Comparison of ENCODE assay signal across 21 cellular contexts in genomic region chr6:106797186-106797585, GRCh38.
DNase-seq lines count a peak whose midpoint lies in the region; ATAC-seq and TF ChIP-seq lines count a peak whose summit lies in the region.
"Had no signal": no experiment of that assay in that cellular context is flagged by ENCODE, and none has a peak within 500 bp of the region (broad histone marks: within the 10 kb centered on the region; RNA-seq: fewer than 3 reads in every experiment).

No MANE protein-coding gene starts in this region.

- H3K27ac ChIP-seq in mammary epithelial cell (ENCODE audit: insufficient read depth, low read depth, low read length) (peak overlapping the region; percentile 90), left lung (no peak overlapping the region), smooth muscle cell (ENCODE audit: low read depth) (peak overlapping the region; percentile 62)
- no peak overlapping the region for H3K27ac ChIP-seq in CD4-positive, alpha-beta memory T cell (ENCODE audit: low read depth, low read length)
- H3K27ac ChIP-seq: GM23248 had no signal

- in situ Hi-C loops in mammary epithelial cell (cut with MboI; ENCODE audit: low sequenced_read_pairs in 2 of 2), result no loop called here

- H4K20me1 ChIP-seq in mammary epithelial cell (ENCODE audit: insufficient read depth, low read length), result no peaks in the 10 kb centered on the region
- H4K20me1 ChIP-seq in smooth muscle cell (ENCODE audit: low read depth), result peaks cover 3% of the 10 kb centered on the region

- no peak overlapping the region for H3K4me3 ChIP-seq in mammary epithelial cell (replicated peaks in 1 of 3; ENCODE audit: insufficient read depth in 1 of 3, low read depth in 2 of 3, low read length in 3 of 3)
- H3K4me3 ChIP-seq in left lung, result no peak overlapping the region
- H3K4me3 ChIP-seq in smooth muscle cell, result no peak overlapping the region
- no peak overlapping the region for H3K4me3 ChIP-seq in CD4-positive, alpha-beta memory T cell (ENCODE audit: low read length in 2 of 2)
- H3K4me3 ChIP-seq: GM23248 had no signal

- no peaks in the 10 kb centered on the region for H3K79me2 ChIP-seq in mammary epithelial cell (ENCODE audit: insufficient read depth, low read length)
- H3K79me2 ChIP-seq in smooth muscle cell (ENCODE audit: low read depth), result no peaks in the 10 kb centered on the region

- peaks cover 58% of the 10 kb centered on the region for H3K4me1 Mint-ChIP-seq in Calu3 (ENCODE audit: low read depth, unreplicated experiment)
- H3K4me1 Mint-ChIP-seq in CD4-positive, alpha-beta memory T cell, result peaks cover 0 to 2% (median 0%) of the 10 kb centered on the region in 4 donors
- peaks cover 9 to 10% of the 10 kb centered on the region in 2 donors for H3K4me1 Mint-ChIP-seq in natural killer cell
- H3K4me1 Mint-ChIP-seq: CD14-positive monocyte had no signal

- H3K36me3 ChIP-seq in mammary epithelial cell (ENCODE audit: insufficient read depth, low read length) (no peaks in the 10 kb centered on the region), left lung (no peaks in the 10 kb centered on the region), smooth muscle cell (ENCODE audit: low read depth) (no peaks in the 10 kb centered on the region)
- no peaks in the 10 kb centered on the region for H3K36me3 ChIP-seq in CD4-positive, alpha-beta memory T cell (ENCODE audit: insufficient read depth, low read length)

- H3K9ac ChIP-seq in mammary epithelial cell (ENCODE audit: insufficient read depth, low read length), result no peak overlapping the region
- H3K9ac ChIP-seq in smooth muscle cell (ENCODE audit: low read depth), result no peak overlapping the region
- H3K9ac ChIP-seq: GM23248 had no signal

- H3K4me2 ChIP-seq in mammary epithelial cell (ENCODE audit: insufficient read depth, low read depth, low read length) (no peak overlapping the region), smooth muscle cell (peak overlapping the region; percentile 38)

- no peak for DNase-seq in Calu3
- DNase-seq in mammary epithelial cell, result no peak
- DNase-seq in left lung, result no peak
- DNase-seq in smooth muscle cell (lab: John Stamatoyannopoulos, UW; ENCODE audit: unreplicated experiment), result no peak
- DNase-seq in CD4-positive, alpha-beta memory T cell, result no peak
- no peak for DNase-seq in activated naive CD4-positive, alpha-beta T cell (lab: John Stamatoyannopoulos, UW)
- no peak for DNase-seq in natural killer cell
- DNase-seq: ACHN, COR-L47, DMS153, GDM1, GM23248, HCEC 1CT, NCI-H1105, NCI-H1694, NCI-H2107, NCI-H510A, NCI-H774, OCI-M1, SIG-M5 had no signal

- TF ChIP-seq CTCF in Calu3 (IDR thresholded peaks at IDR 0.05; ENCODE audit: unreplicated experiment), result no peak
- TF ChIP-seq CTCF in mammary epithelial cell (conservative IDR thresholded peaks at IDR 0.05 in 1 of 2, IDR thresholded peaks at IDR 0.05 in 1 of 2; ENCODE audit: extremely low read depth in 1 of 2, insufficient read depth in 1 of 2, low read depth in 1 of 2, low read length in 2 of 2), result no peak
- TF ChIP-seq CTCF in left lung (IDR thresholded peaks at IDR 0.05), result no peak
- no peak for TF ChIP-seq CTCF in smooth muscle cell (IDR thresholded peaks at IDR 0.05; ENCODE audit: borderline replicate concordance, insufficient read depth, poor library complexity, severe bottlenecking)
- TF ChIP-seq CTCF in natural killer cell (IDR thresholded peaks at IDR 0.05), result no peak

- intact Hi-C loops in Calu3 (cut with micrococcal nuclease; ENCODE audit: unreplicated experiment) (no loop called here), mammary epithelial cell (cut with micrococcal nuclease) (loop anchor here (5.0 kb wide), 3 partner anchors 45 to 190 kb away; no protein-coding TSS in a partner anchor), left lung (cut with DNase I) (no loop called here), natural killer cell (cut with micrococcal nuclease) (no loop called here)
- intact Hi-C loops in CD4-positive, alpha-beta memory T cell (cut with micrococcal nuclease), result no loop called here

- H3K4me3 Mint-ChIP-seq in Calu3 (ENCODE audit: low read depth, unreplicated experiment) (no peak overlapping the region), natural killer cell (no peak overlapping the region)
- no peak overlapping the region for H3K4me3 Mint-ChIP-seq in CD4-positive, alpha-beta memory T cell
- H3K4me3 Mint-ChIP-seq: CD14-positive monocyte had no signal

- H3K27me3 ChIP-seq in mammary epithelial cell (ENCODE audit: insufficient read depth, low read length) (no peaks in the 10 kb centered on the region), left lung (no peaks in the 10 kb centered on the region), smooth muscle cell (ENCODE audit: low read depth) (peaks cover 7% of the 10 kb centered on the region)
- peaks cover 5% of the 10 kb centered on the region for H3K27me3 ChIP-seq in CD4-positive, alpha-beta memory T cell (ENCODE audit: insufficient read depth, low read length)

- H3K27me3 Mint-ChIP-seq in Calu3 (ENCODE audit: unreplicated experiment), result no peaks in the 10 kb centered on the region
- peaks cover 13 to 20% of the 10 kb centered on the region in 2 donors for H3K27me3 Mint-ChIP-seq in CD4-positive, alpha-beta memory T cell
- peaks cover 22 to 33% of the 10 kb centered on the region in 2 donors for H3K27me3 Mint-ChIP-seq in natural killer cell (ENCODE audit: low read depth in 2 of 2)

- peaks cover 44% of the 10 kb centered on the region for H3K4me1 ChIP-seq in mammary epithelial cell (ENCODE audit: insufficient read depth, low read length)
- H3K4me1 ChIP-seq in left lung, result no peaks in the 10 kb centered on the region
- peaks cover 9% of the 10 kb centered on the region for H3K4me1 ChIP-seq in smooth muscle cell (ENCODE audit: low read depth)
- H3K4me1 ChIP-seq in CD4-positive, alpha-beta memory T cell (ENCODE audit: insufficient read depth, low read length), result no peaks in the 10 kb centered on the region

- H3K36me3 Mint-ChIP-seq in Calu3 (ENCODE audit: insufficient read depth, unreplicated experiment) (peaks cover 18% of the 10 kb centered on the region), natural killer cell (no peaks in the 10 kb centered on the region)
- H3K36me3 Mint-ChIP-seq in CD4-positive, alpha-beta memory T cell, result no peaks in the 10 kb centered on the region
- H3K36me3 Mint-ChIP-seq: CD14-positive monocyte had no signal

- peaks cover 7% of the 10 kb centered on the region for H3F3A ChIP-seq in smooth muscle cell (ENCODE audit: low read depth)

- dilution Hi-C loops in mammary epithelial cell (cut with HindIII; ENCODE audit: low sequenced_read_pairs), result loop anchor here (5.0 kb wide), 1 partner anchor 50 kb away; no protein-coding TSS in a partner anchor

- CTCF ChIA-PET in Calu3 (lab: Charles Lee), result interaction anchor here (0.6 to 0.9 kb wide), 3 partner anchors 10 to 153 kb away, joined by 3 to 4 read pairs (median 3); no protein-coding TSS in a partner anchor
- CTCF ChIA-PET in mammary epithelial cell (lab: Charles Lee; ENCODE audit: low non-redundant PET), result no interaction called here
- CTCF ChIA-PET in CD4-positive, alpha-beta memory T cell (lab: Charles Lee; ENCODE audit: partially characterized antibody), result no interaction called here

- H2AFZ ChIP-seq in mammary epithelial cell (ENCODE audit: low read depth, low read length) (no peak overlapping the region), smooth muscle cell (ENCODE audit: low read depth) (no peak overlapping the region)
- H2AFZ ChIP-seq: GM23248 had no signal

- H3K9me3 Mint-ChIP-seq in Calu3 (ENCODE audit: low read depth, unreplicated experiment) (no peaks in the 10 kb centered on the region), natural killer cell (no peaks in the 10 kb centered on the region)
- H3K9me3 Mint-ChIP-seq in CD4-positive, alpha-beta memory T cell, result no peaks in the 10 kb centered on the region

- BruUV-seq in Calu3 (replicated peaks; lab: Mats Ljungman, UMichigan), result no TSS peak
- no TSS peak for BruUV-seq in mammary epithelial cell (replicated peaks; lab: Mats Ljungman, UMichigan)

- 92% methylated on average over 2 of the region's 2 CpGs for WGBS in mammary epithelial cell (ENCODE audit: low coverage, missing lambda C conversion rate)
- WGBS in smooth muscle cell (ENCODE audit: low lambda C conversion rate), result 38% methylated on average over 2 of the region's 2 CpGs

- H3K9me3 ChIP-seq in mammary epithelial cell (replicated peaks; ENCODE audit: insufficient read depth, low read length) (no peaks in the 10 kb centered on the region), left lung (no peaks in the 10 kb centered on the region), smooth muscle cell (replicated peaks; ENCODE audit: low read depth) (no peaks in the 10 kb centered on the region)
- H3K9me3 ChIP-seq in CD4-positive, alpha-beta memory T cell (ENCODE audit: control insufficient read depth in 1 of 2, low read length in 2 of 2), result no peaks in the 10 kb centered on the region

- ATAC-seq in left lung, result peak; percentile 14
- ATAC-seq in natural killer cell, result no peak

- H3K27ac Mint-ChIP-seq in Calu3 (ENCODE audit: unreplicated experiment), result peak overlapping the region; percentile 92
- H3K27ac Mint-ChIP-seq in CD4-positive, alpha-beta memory T cell, result no peak overlapping the region
- H3K27ac Mint-ChIP-seq in natural killer cell, result no peak overlapping the region
- H3K27ac Mint-ChIP-seq: CD14-positive monocyte had no signal

- POLR2A ChIA-PET in CD4-positive, alpha-beta memory T cell (lab: Charles Lee; ENCODE audit: partially characterized antibody), result no interaction called here

Comparison
In these comparisons a context has a peak if more than half of its experiments do, and no peak if none do; other contexts are left out.
1. H3K27ac ChIP-seq: peak in mammary epithelial cell (single experiment) and smooth muscle cell (single experiment); none in left lung (0 of 2) and CD4-positive, alpha-beta memory T cell (single experiment).